Comparison of ENCODE assay signal across 17 cellular contexts in genomic region chr7:883029-884021, GRCh38. TPM values are rescaled to one million over a fixed set of nuclear protein-coding genes. Genes with fewer than 3 reads are reported as not detected.
DNase-seq lines count a peak whose midpoint lies in the region; ATAC-seq and TF ChIP-seq lines count a peak whose summit lies in the region.
"Had no signal": no experiment of that assay in that cellular context is flagged by ENCODE, and none has a peak within 500 bp of the region (broad histone marks: within the 10 kb centered on the region; RNA-seq: fewer than 3 reads in every experiment).

No MANE protein-coding gene starts in this region.

- peaks cover 52% of the 10 kb centered on the region for H3K36me3 Mint-ChIP-seq in activated T-cell treated with anti-CD3 and anti-CD28 coated beads, Interleukin-2, amount 50 U/mL, for 24 hours (ENCODE audit: low read depth)
- peaks cover 7% of the 10 kb centered on the region for H3K36me3 Mint-ChIP-seq in activated T-cell treated with anti-CD3 and anti-CD28 coated beads, Interleukin-2, amount 50 U/mL, for 4 hours (ENCODE audit: insufficient read depth)

- intact Hi-C loops in thyroid gland (cut with DNase I) = no loop called here

- no peak for DNase-seq in activated T-cell treated with anti-CD3 and anti-CD28 coated beads, Interleukin-2, amount 50 U/mL, for 24 hours
- no peak for DNase-seq in activated T-cell treated with anti-CD3 and anti-CD28 coated beads, Interleukin-2, amount 50 U/mL, for 4 hours
- DNase-seq in mesendoderm = no peak
- peak; percentile 43 to 65 for DNase-seq in thyroid gland
- DNase-seq in kidney tubule cell (ENCODE audit: low spot score) = no peak
- no peak for DNase-seq in NCI-H748 (lab: John Stamatoyannopoulos, UW; ENCODE audit: unreplicated experiment)
- DNase-seq: ACHN; activated CD4-positive, alpha-beta T cell treated with anti-CD3 and anti-CD28 coated beads for 1 hour; activated T-cell treated with anti-CD3 and anti-CD28 coated beads, Interleukin-2, amount 50 U/mL, for 1 hour; effector CD8-positive, alpha-beta T cell; Karpas-422; lower lobe of right lung; NCI-H187 treated with DMSO at 0.1 percent for 48 hours; stimulated activated CD4-positive, alpha-beta T cell treated with anti-CD3 and anti-CD28 coated beads, Interleukin-2, amount 100 ng/mL, for 24 hours had no signal

- H3K4me2 ChIP-seq in mesendoderm (ENCODE audit: low read length) = no peak overlapping the region

- H3K4ac ChIP-seq in mesendoderm (ENCODE audit: low read depth, low read length) = no peak overlapping the region

- no peak overlapping the region for H2BK5ac ChIP-seq in mesendoderm (ENCODE audit: low read length)

- no peak for ATAC-seq in activated T-cell treated with anti-CD3 and anti-CD28 coated beads, Interleukin-2, amount 50 U/mL, for 4 hours
- ATAC-seq in GM21423 (IDR thresholded peaks at IDR 0.05; ENCODE audit: unreplicated experiment) = no peak

- H3K4me1 ChIP-seq in endocrine pancreas (ENCODE audit: control insufficient read depth, insufficient read depth, low read length) = no peaks in the 10 kb centered on the region
- H3K4me1 ChIP-seq in mesendoderm (ENCODE audit: control insufficient read depth, low read depth, low read length) = no peaks in the 10 kb centered on the region
- peaks cover 11 to 27% of the 10 kb centered on the region in 2 donors for H3K4me1 ChIP-seq in thyroid gland

- no peaks in the 10 kb centered on the region for H3K27me3 Mint-ChIP-seq in activated T-cell treated with anti-CD3 and anti-CD28 coated beads, Interleukin-2, amount 50 U/mL, for 24 hours
- H3K27me3 Mint-ChIP-seq in activated T-cell treated with anti-CD3 and anti-CD28 coated beads, Interleukin-2, amount 50 U/mL, for 4 hours (ENCODE audit: low read depth) = no peaks in the 10 kb centered on the region

- H4K8ac ChIP-seq in mesendoderm (ENCODE audit: low read depth, low read length) = no peak overlapping the region

- no peak overlapping the region for H2AK5ac ChIP-seq in mesendoderm (ENCODE audit: low read length)

- no peak overlapping the region for H3K4me3 Mint-ChIP-seq in activated T-cell treated with anti-CD3 and anti-CD28 coated beads, Interleukin-2, amount 50 U/mL, for 24 hours
- H3K4me3 Mint-ChIP-seq in activated T-cell treated with anti-CD3 and anti-CD28 coated beads, Interleukin-2, amount 50 U/mL, for 4 hours = no peak overlapping the region

- peak overlapping the region; percentile 24 for H3K23ac ChIP-seq in mesendoderm (ENCODE audit: low read length)

- H3K4me1 Mint-ChIP-seq in activated T-cell treated with anti-CD3 and anti-CD28 coated beads, Interleukin-2, amount 50 U/mL, for 24 hours (ENCODE audit: low read depth) = peaks cover 40% of the 10 kb centered on the region
- peaks cover 36% of the 10 kb centered on the region for H3K4me1 Mint-ChIP-seq in activated T-cell treated with anti-CD3 and anti-CD28 coated beads, Interleukin-2, amount 50 U/mL, for 4 hours (ENCODE audit: low read depth)

- H3K36me3 ChIP-seq in endocrine pancreas (ENCODE audit: control insufficient read depth, insufficient read depth, low read length) = no peaks in the 10 kb centered on the region
- no peaks in the 10 kb centered on the region for H3K36me3 ChIP-seq in mesendoderm (ENCODE audit: control insufficient read depth, insufficient read depth, low read length)
- H3K36me3 ChIP-seq in thyroid gland = peaks cover 16 to 19% of the 10 kb centered on the region in 2 donors

- no peak overlapping the region for H4K5ac ChIP-seq in mesendoderm (ENCODE audit: low read length)

- no CpG with 5 or more reads among the region's 51 CpGs for WGBS in mesendoderm (ENCODE audit: extremely low coverage, insufficient coverage, low lambda C conversion rate)
- 58 to 59% methylated on average over 38 to 49 of the region's 51 CpGs for WGBS in thyroid gland, 2 donors

- no peak overlapping the region for H3K4me3 ChIP-seq in endocrine pancreas (ENCODE audit: control insufficient read depth, insufficient read depth, low read length)
- no peak overlapping the region for H3K4me3 ChIP-seq in mesendoderm (ENCODE audit: low read length)
- H3K4me3 ChIP-seq in thyroid gland (replicated peaks in 1 of 3) = no peak overlapping the region
- H3K4me3 ChIP-seq: lower lobe of right lung, vagina had no signal

- H3K79me2 ChIP-seq in mesendoderm (ENCODE audit: control insufficient read depth, insufficient read depth, low read length) = peaks cover 90% of the 10 kb centered on the region

- TF ChIP-seq POLR2A in thyroid gland (IDR thresholded peaks at IDR 0.05) = no peak

- H3K18ac ChIP-seq in mesendoderm (ENCODE audit: low read length) = no peak overlapping the region

- H3K27ac ChIP-seq in mesendoderm (ENCODE audit: low read depth, low read length) (no peak overlapping the region), thyroid gland (no peak overlapping the region)
- H3K27ac ChIP-seq: lower lobe of right lung, vagina had no signal

- H2BK15ac ChIP-seq in mesendoderm (replicated peaks; ENCODE audit: low read depth) = no peak overlapping the region

- H3K9ac ChIP-seq in endocrine pancreas (ENCODE audit: control insufficient read depth, insufficient read depth, low read length) (peak overlapping the region; percentile 36), mesendoderm (ENCODE audit: low read length) (no peak overlapping the region)

- H3K56ac ChIP-seq in mesendoderm (ENCODE audit: low read length) = no peak overlapping the region

- H3K27me3 ChIP-seq in endocrine pancreas (ENCODE audit: control insufficient read depth, insufficient read depth, low read length) (no peaks in the 10 kb centered on the region), mesendoderm (ENCODE audit: insufficient read depth, low read length, poor library complexity) (no peaks in the 10 kb centered on the region), thyroid gland (no peaks in the 10 kb centered on the region)
- H3K27me3 ChIP-seq: vagina had no signal

- no peaks in the 10 kb centered on the region for H3K9me3 Mint-ChIP-seq in activated T-cell treated with anti-CD3 and anti-CD28 coated beads, Interleukin-2, amount 50 U/mL, for 24 hours
- no peaks in the 10 kb centered on the region for H3K9me3 Mint-ChIP-seq in activated T-cell treated with anti-CD3 and anti-CD28 coated beads, Interleukin-2, amount 50 U/mL, for 4 hours

- H3K79me1 ChIP-seq in mesendoderm (ENCODE audit: low read length) = peaks cover 38% of the 10 kb centered on the region

- H3K27ac Mint-ChIP-seq in activated T-cell treated with anti-CD3 and anti-CD28 coated beads, Interleukin-2, amount 50 U/mL, for 24 hours = peak overlapping the region; percentile 44

- H3K9me3 ChIP-seq in endocrine pancreas (ENCODE audit: control insufficient read depth, low read length) = no peaks in the 10 kb centered on the region
- H3K9me3 ChIP-seq in thyroid gland = no peaks in the 10 kb centered on the region
- H3K9me3 ChIP-seq: lower lobe of right lung, vagina had no signal

- H2BK120ac ChIP-seq in mesendoderm (ENCODE audit: low read depth, low read length) = no peak overlapping the region

- no peak for TF ChIP-seq CTCF in thyroid gland (IDR thresholded peaks at IDR 0.05)

RNA-seq across cellular contexts. Expression of gene GET4, which starts 7.0 kb away (rescaled TPM):
- total RNA-seq in activated T-cell treated with anti-CD3 and anti-CD28 coated beads, Interleukin-2, amount 50 U/mL, for 4 hours = 10 to 100 TPM; 47.9 to 55.3 (median 52.1) TPM
- polyA plus RNA-seq in mesendoderm (2013, experiment 1 of 2) = 35.9 TPM
- 35.8 TPM for polyA plus RNA-seq in mesendoderm (2013, experiment 2 of 2)
- 10 to 100 TPM; 29.2 to 38.7 (median 34.3) TPM for total RNA-seq in thyroid gland

RNA-seq across cellular contexts. Expression of gene SUN1, which starts 51.0 kb away (rescaled TPM):
- 10 to 100 TPM; 61.5 to 69.1 (median 63.0) TPM for total RNA-seq in activated T-cell treated with anti-CD3 and anti-CD28 coated beads, Interleukin-2, amount 50 U/mL, for 4 hours
- 47.7 TPM for polyA plus RNA-seq in mesendoderm (2013, experiment 1 of 2)
- 47.9 TPM for polyA plus RNA-seq in mesendoderm (2013, experiment 2 of 2)
- 100 to 1,000 TPM; 146 to 260 (median 186) TPM for total RNA-seq in thyroid gland

Comparison
In these comparisons a context has a peak if more than half of its experiments do, and no peak if none do; other contexts are left out.
1. DNase-seq: peak in thyroid gland (2 of 2); none in activated T-cell treated with anti-CD3 and anti-CD28 coated beads, Interleukin-2, amount 50 U/mL, for 24 hours (single experiment), activated T-cell treated with anti-CD3 and anti-CD28 coated beads, Interleukin-2, amount 50 U/mL, for 4 hours (single experiment), mesendoderm (single experiment), kidney tubule cell (single experiment) and NCI-H748 (single experiment).